40 cellular contexts compared by ENCODE assay signal in genomic region chr10:50477287-50477686, GRCh38.
"Had no signal": no experiment of that assay in that cellular context is flagged by ENCODE, and none has a peak within 500 bp of the region (broad histone marks: within the 10 kb centered on the region; RNA-seq: fewer than 3 reads in every experiment).

No MANE protein-coding gene starts in this region.

- H3K9me3 ChIP-seq: adrenal gland, ascending aorta, body of pancreas, breast epithelium had no signal

- H3K27ac Mint-ChIP-seq: activated naive CD4-positive, alpha-beta T cell treated with anti-CD3 and anti-CD28 coated beads for 36 hours; activated naive CD4-positive, alpha-beta T cell treated with anti-CD3 and anti-CD28 coated beads, Interleukin-2, amount 10 ng/mL, durations not matched to agents 7 days and 5 days; activated naive CD4-positive, alpha-beta T cell treated with anti-CD3 and anti-CD28 coated beads, Interleukin-2, amount 50 U/mL, for 24 hours; activated naive CD4-positive, alpha-beta T cell treated with anti-CD3 and anti-CD28 coated beads, Interleukin-2, amount 50 U/mL, for 72 hours; activated naive CD8-positive, alpha-beta T cell; activated naive CD8-positive, alpha-beta T cell treated with anti-CD3 and anti-CD28 coated beads for 36 hours; activated naive CD8-positive, alpha-beta T cell treated with anti-CD3 and anti-CD28 coated beads, Interleukin-2, amount 10 ng/mL, durations not matched to agents 7 days and 5 days; activated naive CD8-positive, alpha-beta T cell treated with anti-CD3 and anti-CD28 coated beads, Interleukin-2, amount 50 U/mL, for 24 hours; activated T-cell treated with anti-CD3 and anti-CD28 coated beads, Interleukin-2, amount 50 U/mL, for 24 hours; activated T-cell treated with anti-CD3 and anti-CD28 coated beads, Interleukin-2, amount 50 U/mL, for 72 hours; activated T-helper 1 cell treated with anti-CD3 and anti-CD28 coated beads, Interleukin-12 subunit alpha, Interleukin-12 subunit beta, Interleukin-2, Interleukin-4 antibody, amounts not matched to agents 30 ng/mL and 10 ng/mL and 1 ng/mL, durations not matched to agents 14 hours and 24 hours and 36 hours; activated T-helper 17 cell treated with anti-CD3 and anti-CD28 coated beads, Interleukin-2, amount 50 U/mL, for 72 hours; activated T-helper 2 cell treated with anti-CD3 and anti-CD28 coated beads, Interferon-gamma antibody, Interleukin-2, Interleukin-4, amounts not matched to agents 10 μg/mL and 5 μg/mL and 100 μg/mL, durations not matched to agents 14 hours and 24 hours and 36 hours; brain had no signal

- H3K9me3 Mint-ChIP-seq: activated naive CD4-positive, alpha-beta T cell treated with anti-CD3 and anti-CD28 coated beads, Interleukin-2, amount 50 U/mL, for 24 hours; activated T-helper 17 cell treated with anti-CD3 and anti-CD28 coated beads, Interleukin-2, amount 50 U/mL, for 72 hours; central memory CD8-positive, alpha-beta T cell had no signal

- H3K4me3 ChIP-seq: adrenal gland, ascending aorta, body of pancreas, breast epithelium, cardiac muscle cell had no signal

- FAIRE-seq: astrocyte, bronchial epithelial cell had no signal

- DNase-seq: activated effector memory CD4-positive, alpha-beta T cell treated with anti-CD3 and anti-CD28 coated beads, Interleukin-2, amount 50 U/mL, for 16 hours; activated effector memory CD4-positive, alpha-beta T cell treated with Interleukin-2 at 50 U/mL for 16 hours; activated gamma-delta T cell; activated gamma-delta T cell treated with Interleukin-2 at 50 U/mL for 16 hours; activated naive CD4-positive, alpha-beta T cell; activated naive CD4-positive, alpha-beta T cell treated with anti-CD3 and anti-CD28 coated beads for 36 hours; activated naive CD4-positive, alpha-beta T cell treated with anti-CD3 and anti-CD28 coated beads, Interleukin-2, amount 10 ng/mL, durations not matched to agents 7 days and 5 days; activated naive CD4-positive, alpha-beta T cell treated with anti-CD3 and anti-CD28 coated beads, Interleukin-2, amount 50 U/mL, for 16 hours; activated naive CD4-positive, alpha-beta T cell treated with Interleukin-2 at 50 U/mL for 16 hours; activated naive CD8-positive, alpha-beta T cell treated with anti-CD3 and anti-CD28 coated beads for 36 hours; activated naive CD8-positive, alpha-beta T cell treated with anti-CD3 and anti-CD28 coated beads, Interleukin-2, amount 10 ng/mL, durations not matched to agents 7 days and 5 days; activated naive CD8-positive, alpha-beta T cell treated with anti-CD3 and anti-CD28 coated beads, Interleukin-2, amount 50 U/mL, for 24 hours; activated T-cell treated with anti-CD3 and anti-CD28 coated beads, Interleukin-2, amount 50 U/mL, for 1 hour; activated T-cell treated with anti-CD3 and anti-CD28 coated beads, Interleukin-2, amount 50 U/mL, for 24 hours; activated T-cell treated with anti-CD3 and anti-CD28 coated beads, Interleukin-2, amount 50 U/mL, for 4 hours; activated T-cell treated with anti-CD3 and anti-CD28 coated beads, Interleukin-2, amount 50 U/mL, for 48 hours; activated T-cell treated with anti-CD3 and anti-CD28 coated beads, Interleukin-2, amount 50 U/mL, for 72 hours; adrenal gland; amniotic stem cell; amygdala; anterior cingulate cortex; aorta; body of pancreas; brain microvascular endothelial cell; caudate nucleus; central memory CD4-positive, alpha-beta T cell; cerebellar nuclear complex had no signal

- H3K36me3 ChIP-seq: adrenal gland, ascending aorta, brain microvascular endothelial cell, breast epithelium, cardiac muscle cell had no signal

- H3K27me3 Mint-ChIP-seq: activated naive CD4-positive, alpha-beta T cell treated with anti-CD3 and anti-CD28 coated beads, Interleukin-2, amount 10 ng/mL, durations not matched to agents 7 days and 5 days; activated naive CD4-positive, alpha-beta T cell treated with anti-CD3 and anti-CD28 coated beads, Interleukin-2, amount 50 U/mL, for 24 hours; activated naive CD8-positive, alpha-beta T cell; activated naive CD8-positive, alpha-beta T cell treated with anti-CD3 and anti-CD28 coated beads for 36 hours; activated naive CD8-positive, alpha-beta T cell treated with anti-CD3 and anti-CD28 coated beads, Interleukin-2, amount 10 ng/mL, durations not matched to agents 7 days and 5 days; activated naive CD8-positive, alpha-beta T cell treated with anti-CD3 and anti-CD28 coated beads, Interleukin-2, amount 50 U/mL, for 24 hours; activated T-cell treated with anti-CD3 and anti-CD28 coated beads, Interleukin-2, amount 50 U/mL, for 24 hours; activated T-helper 17 cell treated with anti-CD3 and anti-CD28 coated beads, Interleukin-2, amount 50 U/mL, for 72 hours; brain; central memory CD8-positive, alpha-beta T cell had no signal

- ATAC-seq: activated naive CD4-positive, alpha-beta T cell treated with anti-CD3 and anti-CD28 coated beads, Interleukin-2, amount 50 U/mL, for 72 hours; activated naive CD8-positive, alpha-beta T cell treated with anti-CD3 and anti-CD28 coated beads, Interleukin-2, amount 50 U/mL, for 24 hours; activated T-cell treated with anti-CD3 and anti-CD28 coated beads, Interleukin-2, amount 50 U/mL, for 4 hours; activated T-cell treated with anti-CD3 and anti-CD28 coated beads, Interleukin-2, amount 50 U/mL, for 72 hours; activated T-helper 17 cell treated with anti-CD3 and anti-CD28 coated beads, Interleukin-2, amount 50 U/mL, for 72 hours; body of pancreas had no signal

- H3K4me3 Mint-ChIP-seq: activated naive CD4-positive, alpha-beta T cell treated with anti-CD3 and anti-CD28 coated beads for 36 hours; activated naive CD4-positive, alpha-beta T cell treated with anti-CD3 and anti-CD28 coated beads, Interleukin-2, amount 10 ng/mL, durations not matched to agents 7 days and 5 days; activated naive CD4-positive, alpha-beta T cell treated with anti-CD3 and anti-CD28 coated beads, Interleukin-2, amount 50 U/mL, for 24 hours; activated naive CD8-positive, alpha-beta T cell; activated naive CD8-positive, alpha-beta T cell treated with anti-CD3 and anti-CD28 coated beads for 36 hours; activated naive CD8-positive, alpha-beta T cell treated with anti-CD3 and anti-CD28 coated beads, Interleukin-2, amount 10 ng/mL, durations not matched to agents 7 days and 5 days; activated naive CD8-positive, alpha-beta T cell treated with anti-CD3 and anti-CD28 coated beads, Interleukin-2, amount 50 U/mL, for 24 hours; activated T-cell treated with anti-CD3 and anti-CD28 coated beads, Interleukin-2, amount 50 U/mL, for 24 hours; activated T-cell treated with anti-CD3 and anti-CD28 coated beads, Interleukin-2, amount 50 U/mL, for 4 hours; activated T-cell treated with anti-CD3 and anti-CD28 coated beads, Interleukin-2, amount 50 U/mL, for 72 hours; activated T-helper 1 cell treated with anti-CD3 and anti-CD28 coated beads, Interleukin-12 subunit alpha, Interleukin-12 subunit beta, Interleukin-2, Interleukin-4 antibody, amounts not matched to agents 30 ng/mL and 10 ng/mL and 1 ng/mL, durations not matched to agents 14 hours and 24 hours and 36 hours; activated T-helper 17 cell treated with anti-CD3 and anti-CD28 coated beads, Interleukin-2, amount 50 U/mL, for 72 hours; brain; central memory CD8-positive, alpha-beta T cell had no signal

- H3K27ac ChIP-seq: adrenal gland, ascending aorta, body of pancreas, brain microvascular endothelial cell, breast epithelium, cardiac muscle cell had no signal

- H3K27me3 ChIP-seq: adrenal gland, ascending aorta, body of pancreas, brain microvascular endothelial cell, breast epithelium, cardiac muscle cell had no signal

- H3K4me1 ChIP-seq: adrenal gland, ascending aorta, breast epithelium had no signal

- H3K4me1 Mint-ChIP-seq: activated naive CD4-positive, alpha-beta T cell treated with anti-CD3 and anti-CD28 coated beads, Interleukin-2, amount 10 ng/mL, durations not matched to agents 7 days and 5 days; brain had no signal
